Comparison of ENCODE assay signal across 32 cellular contexts in the genomic region with DNA sequence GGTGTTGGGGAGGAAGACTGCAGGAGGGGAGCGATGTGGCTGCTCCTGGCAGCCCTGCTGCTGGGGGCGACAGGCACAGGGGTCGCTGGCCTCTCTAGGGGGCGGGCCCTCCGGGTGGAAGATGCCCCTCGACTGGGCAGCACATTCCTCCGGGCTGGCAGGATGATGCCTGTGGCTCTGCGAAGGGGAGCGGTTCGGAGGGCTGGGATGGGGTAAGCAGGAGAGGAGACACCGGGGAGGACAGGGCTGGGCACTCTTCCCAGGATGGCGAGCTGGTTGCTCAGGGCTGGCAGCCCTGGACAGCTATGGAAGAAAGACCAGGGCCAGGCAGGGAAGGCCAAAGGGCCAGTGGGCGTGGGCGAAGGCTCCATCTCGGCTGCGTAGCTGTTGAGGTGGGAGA. TPM values are rescaled to one million over a fixed set of nuclear protein-coding genes. Genes with fewer than 3 reads are reported as not detected.
A peak's percentile ranks its signal among the peaks of the same experiment; 100 is the strongest.
DNase-seq lines count a peak whose midpoint lies in the region; ATAC-seq and TF ChIP-seq lines count a peak whose summit lies in the region.
"Had no signal": no experiment of that assay in that cellular context is flagged by ENCODE, and none has a peak within 500 bp of the region (broad histone marks: within the 10 kb centered on the region; RNA-seq: fewer than 3 reads in every experiment).

No MANE protein-coding gene starts in this region.

- no peak overlapping the region for H2BK15ac ChIP-seq in H9 (ENCODE audit: low read depth, low read length)
- no peak overlapping the region for H2BK15ac ChIP-seq in mesenchymal stem cell (ENCODE audit: low read depth, poor library complexity, severe bottlenecking)

- H3K9ac ChIP-seq in H9 (ENCODE audit: extremely low read depth, insufficient read length, low read length) (no peak overlapping the region), mesenchymal stem cell (ENCODE audit: low read length) (no peak overlapping the region)

- H4K20me1 ChIP-seq in H9 (ENCODE audit: control insufficient read depth, insufficient read depth, insufficient read length), result no peaks in the 10 kb centered on the region

- H3K36me3 ChIP-seq in HEK293 (ENCODE audit: control insufficient read depth in 2 of 2, insufficient read depth in 1 of 2, low read length in 2 of 2) (peaks cover 0 to 56% of the 10 kb centered on the region in 2 experiments; a peak in 1 of 3 replicates), lung (ENCODE audit: control insufficient read depth in 2 of 2, insufficient read depth in 2 of 2, low read length in 2 of 2) (peaks cover 0 to 8% of the 10 kb centered on the region in 2 donors), testis (ENCODE audit: low read depth, missing control alignments) (no peaks in the 10 kb centered on the region), mesenchymal stem cell (ENCODE audit: control insufficient read depth in 1 of 2, insufficient read depth in 2 of 2, low read depth in 1 of 2, low read length in 2 of 2) (peaks cover 0 to 3% of the 10 kb centered on the region in 2 experiments)
- H3K36me3 ChIP-seq: MG63 had no signal

- TF ChIP-seq CTCF in HEK293 (tag by site-specific recombination; IDR thresholded peaks at IDR 0.05) (no peak), chondrocyte (IDR thresholded peaks at IDR 0.05) (no peak), lung (IDR thresholded peaks at IDR 0.05; ENCODE audit: control extremely low read depth, extremely low read depth) (no peak), testis (IDR thresholded peaks at IDR 0.05) (no peak), H9 (conservative IDR thresholded peaks at IDR 0.05) (no peak)

- H3K27ac Mint-ChIP-seq in chondrocyte (ENCODE audit: unreplicated experiment), result peak overlapping the region; percentile 95
- H3K27ac Mint-ChIP-seq in H9, result no peak overlapping the region; a peak in 1 of 7 replicates
- H3K27ac Mint-ChIP-seq: activated naive CD8-positive, alpha-beta T cell treated with anti-CD3 and anti-CD28 coated beads, Interleukin-2, amount 50 U/mL, for 24 hours; activated T-cell treated with anti-CD3 and anti-CD28 coated beads, Interleukin-2, amount 50 U/mL, for 24 hours; effector memory CD8-positive, alpha-beta T cell; immature natural killer cell; stimulated activated naive CD8-positive, alpha-beta T cell treated with anti-CD3 and anti-CD28 coated beads, Interleukin-15, amount 100 ng/mL, for 72 hours; type B pancreatic cell had no signal

- H2AFZ ChIP-seq in H9 (ENCODE audit: low read length), result no peak overlapping the region
- H2AFZ ChIP-seq in mesenchymal stem cell (ENCODE audit: low read depth, low read length), result no peak overlapping the region

- no peak overlapping the region for H2AK5ac ChIP-seq in H9 (ENCODE audit: insufficient read length, low read length)
- no peak overlapping the region for H2AK5ac ChIP-seq in mesenchymal stem cell (ENCODE audit: low read length, severe bottlenecking)

- no peaks in the 10 kb centered on the region for H3K79me2 ChIP-seq in H9 (ENCODE audit: insufficient read depth, low read length)

- H4K8ac ChIP-seq in H9 (replicated peaks; ENCODE audit: insufficient read length, low read depth, low read length) (no peak overlapping the region), mesenchymal stem cell (ENCODE audit: low read length) (no peak overlapping the region)

- H2BK12ac ChIP-seq in H9 (ENCODE audit: insufficient read length, low read depth, low read length) (no peak overlapping the region), mesenchymal stem cell (ENCODE audit: low read length in 2 of 2) (peak overlapping the region in 1 of 2 experiments; percentile 80)

- no peak overlapping the region for H3K4me3 Mint-ChIP-seq in chondrocyte (ENCODE audit: unreplicated experiment)
- no peak overlapping the region for H3K4me3 Mint-ChIP-seq in activated T-cell treated with anti-CD3 and anti-CD28 coated beads, Interleukin-2, amount 50 U/mL, for 4 hours
- H3K4me3 Mint-ChIP-seq in H9, result no peak overlapping the region
- H3K4me3 Mint-ChIP-seq: activated naive CD8-positive, alpha-beta T cell treated with anti-CD3 and anti-CD28 coated beads, Interleukin-2, amount 50 U/mL, for 24 hours; activated T-cell treated with anti-CD3 and anti-CD28 coated beads, Interleukin-2, amount 50 U/mL, for 24 hours; brain; effector memory CD8-positive, alpha-beta T cell; immature natural killer cell; stimulated activated naive CD8-positive, alpha-beta T cell treated with anti-CD3 and anti-CD28 coated beads, Interleukin-15, amount 100 ng/mL, for 72 hours; type B pancreatic cell had no signal

- H3K4me3 ChIP-seq in HEK293 (ENCODE audit: low read depth, low read length), result no peak overlapping the region
- no peak overlapping the region for H3K4me3 ChIP-seq in lung
- no peak overlapping the region for H3K4me3 ChIP-seq in testis
- no peak overlapping the region for H3K4me3 ChIP-seq in mesenchymal stem cell (ENCODE audit: insufficient read depth in 1 of 2, low read depth in 1 of 2, low read length in 2 of 2)
- H3K4me3 ChIP-seq: MG63, skin epidermis had no signal

- CTCF ChIA-PET in HEK293 (lab: Yijun Ruan, JAX), result no interaction called here

- H3K18ac ChIP-seq in H9 (ENCODE audit: insufficient read length, low read depth, low read length) (no peak overlapping the region), mesenchymal stem cell (ENCODE audit: low read depth in 1 of 2, low read length in 2 of 2) (no peak overlapping the region)

- H3K27ac ChIP-seq in HEK293 (ENCODE audit: extremely low read depth, low read depth, low read length) (no peak overlapping the region), lung (ENCODE audit: low read depth in 1 of 2, low read length in 1 of 2) (peak overlapping the region; percentile 5 to 69), testis (peak overlapping the region; percentile 63 to 78), H9 (ENCODE audit: insufficient read length, low read depth, low read length) (no peak overlapping the region), mesenchymal stem cell (ENCODE audit: low read length, poor library complexity, severe bottlenecking) (no peak overlapping the region)
- H3K27ac ChIP-seq: skin epidermis had no signal

- H4K5ac ChIP-seq in H9 (ENCODE audit: insufficient read length, low read depth, low read length), result no peak overlapping the region

- H3K4me2 ChIP-seq in H9 (ENCODE audit: insufficient read depth, insufficient read length, low read length) (no peak overlapping the region), mesenchymal stem cell (ENCODE audit: low read length, poor library complexity, severe bottlenecking) (no peak overlapping the region)

- 84 to 87% methylated on average over 16 of the region's 16 CpGs for WGBS in lung, 2 donors
- WGBS in testis, 2 donors, result 72 to 78% methylated on average over 15 to 16 of the region's 16 CpGs
- no CpG with 5 or more reads among the region's 16 CpGs for WGBS in H9 (ENCODE audit: extremely low coverage, insufficient read length, low lambda C conversion rate)
- WGBS in mesenchymal stem cell, result 91% methylated on average over 16 of the region's 16 CpGs

- no peak overlapping the region for H3K56ac ChIP-seq in H9 (ENCODE audit: insufficient read length, low read depth, low read length)

- H3K23ac ChIP-seq in H9 (ENCODE audit: insufficient read length, low read depth, low read length), result no peak overlapping the region
- H3K23ac ChIP-seq in mesenchymal stem cell (ENCODE audit: low read length in 2 of 2), result no peak overlapping the region

- ATAC-seq in lung (ENCODE audit: insufficient read depth, low FRiP score), result no peak
- ATAC-seq in activated T-cell treated with anti-CD3 and anti-CD28 coated beads, Interleukin-2, amount 50 U/mL, for 4 hours, result no peak
- ATAC-seq: activated naive CD8-positive, alpha-beta T cell treated with anti-CD3 and anti-CD28 coated beads, Interleukin-2, amount 50 U/mL, for 24 hours; effector memory CD8-positive, alpha-beta T cell; HCT116; stimulated activated naive CD8-positive, alpha-beta T cell treated with anti-CD3 and anti-CD28 coated beads, Interleukin-15, amount 100 ng/mL, for 72 hours had no signal

- H3K79me1 ChIP-seq in H9 (ENCODE audit: insufficient read depth, low read depth, low read length, poor library complexity, severe bottlenecking) (no peaks in the 10 kb centered on the region), mesenchymal stem cell (replicated peaks; ENCODE audit: low read length, poor library complexity, severe bottlenecking) (no peaks in the 10 kb centered on the region)

- peaks cover 64% of the 10 kb centered on the region for H3K4me1 Mint-ChIP-seq in chondrocyte (ENCODE audit: low read depth)
- peaks cover 3% of the 10 kb centered on the region for H3K4me1 Mint-ChIP-seq in activated T-cell treated with anti-CD3 and anti-CD28 coated beads, Interleukin-2, amount 50 U/mL, for 4 hours (ENCODE audit: low read depth)
- H3K4me1 Mint-ChIP-seq in H9, result no peaks in the 10 kb centered on the region; a peak in 1 of 4 replicates
- H3K4me1 Mint-ChIP-seq: immature natural killer cell had no signal

- H2BK5ac ChIP-seq in H9 (ENCODE audit: insufficient read length, low read length), result no peak overlapping the region
- no peak overlapping the region for H2BK5ac ChIP-seq in mesenchymal stem cell (ENCODE audit: low read depth, low read length, poor library complexity, severe bottlenecking)

- no peaks in the 10 kb centered on the region for H3K27me3 Mint-ChIP-seq in chondrocyte (ENCODE audit: low read depth)
- peaks cover 13% of the 10 kb centered on the region for H3K27me3 Mint-ChIP-seq in activated T-cell treated with anti-CD3 and anti-CD28 coated beads, Interleukin-2, amount 50 U/mL, for 4 hours (ENCODE audit: low read depth)
- peaks cover 94% of the 10 kb centered on the region for H3K27me3 Mint-ChIP-seq in H9 (ENCODE audit: low read depth)

- no peak for DNase-seq in chondrocyte (ENCODE audit: low spot score)
- DNase-seq in lung (ENCODE audit: low spot score), result no peak
- DNase-seq in testis, result no peak
- no peak for DNase-seq in activated T-cell treated with anti-CD3 and anti-CD28 coated beads, Interleukin-2, amount 50 U/mL, for 4 hours
- DNase-seq in iPS-NIHi11 (ENCODE audit: low spot score), result no peak
- DNase-seq in H9, result no peak
- no peak for DNase-seq in mesenchymal stem cell
- DNase-seq: activated CD4-positive, alpha-beta T cell treated with anti-CD3 and anti-CD28 coated beads for 4 hours; activated gamma-delta T cell treated with Interleukin-2 at 50 U/mL for 16 hours; activated naive CD8-positive, alpha-beta T cell treated with anti-CD3 and anti-CD28 coated beads, Interleukin-2, amount 50 U/mL, for 24 hours; activated T-cell treated with anti-CD3 and anti-CD28 coated beads, Interleukin-2, amount 50 U/mL, for 24 hours; COR-L47; DMS79; effector memory CD8-positive, alpha-beta T cell; erythroblast; foreskin fibroblast; GDM1; hippocampal formation; immature natural killer cell; KG1; MG63; NCI-H2029; NCI-H524 treated with DMSO at 0.1 percent for 48 hours; stimulated activated naive CD8-positive, alpha-beta T cell treated with anti-CD3 and anti-CD28 coated beads, Interleukin-15, amount 100 ng/mL, for 72 hours had no signal

- H3K4ac ChIP-seq in H9 (ENCODE audit: low read depth, low read length), result no peak overlapping the region
- H3K4ac ChIP-seq in mesenchymal stem cell (ENCODE audit: low read depth in 1 of 2, low read length in 2 of 2), result no peak overlapping the region

- no peak for TF ChIP-seq POLR2A in testis (IDR thresholded peaks at IDR 0.05)

- H2BK120ac ChIP-seq in H9 (ENCODE audit: low read depth, low read length, poor library complexity, severe bottlenecking), result no peak overlapping the region
- no peak overlapping the region for H2BK120ac ChIP-seq in mesenchymal stem cell (ENCODE audit: low read depth, low read length)

- H3K4me1 ChIP-seq in HEK293 (ENCODE audit: control insufficient read depth, insufficient read depth, low read length) (no peaks in the 10 kb centered on the region), lung (ENCODE audit: control insufficient read depth in 2 of 2, insufficient read depth in 2 of 2, low read length in 2 of 2) (peaks cover 0 to 7% of the 10 kb centered on the region in 2 donors), testis (peaks cover 45% of the 10 kb centered on the region), H9 (ENCODE audit: insufficient read depth, low read length) (no peaks in the 10 kb centered on the region), mesenchymal stem cell (ENCODE audit: control insufficient read depth, insufficient read depth, low read depth, low read length) (peaks cover 2% of the 10 kb centered on the region)

- no peaks in the 10 kb centered on the region for H3K9me3 ChIP-seq in HEK293 (ENCODE audit: control insufficient read depth, insufficient read depth, low read depth, low read length)
- H3K9me3 ChIP-seq in lung (ENCODE audit: control insufficient read depth in 2 of 2, insufficient read depth in 1 of 2, low read length in 1 of 2), result no peaks in the 10 kb centered on the region
- H3K9me3 ChIP-seq in testis, result no peaks in the 10 kb centered on the region
- no peaks in the 10 kb centered on the region for H3K9me3 ChIP-seq in H9 (ENCODE audit: control insufficient read depth, low read depth, low read length)
- H3K9me3 ChIP-seq in mesenchymal stem cell (ENCODE audit: control insufficient read depth, low read length), result no peaks in the 10 kb centered on the region
- H3K9me3 ChIP-seq: MG63 had no signal

- POLR2A ChIA-PET in HEK293 (lab: Yijun Ruan, JAX), result no interaction called here

- no peak overlapping the region for H2BK20ac ChIP-seq in H9 (ENCODE audit: low read depth, low read length, poor library complexity, severe bottlenecking)

- intact Hi-C loops in testis (cut with DNase I; ENCODE audit: low total_unique reads), result no loop called here

- H3K36me3 Mint-ChIP-seq in chondrocyte (ENCODE audit: low read depth) (peaks cover 40% of the 10 kb centered on the region), H9 (ENCODE audit: insufficient read depth in 1 of 3, low read depth in 3 of 3) (no peaks in the 10 kb centered on the region)
- no peaks in the 10 kb centered on the region for H3K36me3 Mint-ChIP-seq in activated T-cell treated with anti-CD3 and anti-CD28 coated beads, Interleukin-2, amount 50 U/mL, for 4 hours (ENCODE audit: insufficient read depth)
- H3K36me3 Mint-ChIP-seq: immature natural killer cell, type B pancreatic cell had no signal

- H4K91ac ChIP-seq in H9 (ENCODE audit: insufficient read length, low read depth, low read length), result no peak overlapping the region
- H4K91ac ChIP-seq in mesenchymal stem cell (ENCODE audit: low read length), result no peak overlapping the region

- H3K27me3 ChIP-seq in lung (ENCODE audit: control insufficient read depth, insufficient read depth) (no peaks in the 10 kb centered on the region), testis (no peaks in the 10 kb centered on the region), H9 (ENCODE audit: insufficient read depth, low read length) (no peaks in the 10 kb centered on the region; the same call in 1 of the 2 replicates), mesenchymal stem cell (ENCODE audit: control insufficient read depth in 1 of 2, insufficient read depth in 1 of 2, low read length in 2 of 2) (peaks cover 76 to 88% of the 10 kb centered on the region in 2 experiments)
- H3K27me3 ChIP-seq: MG63 had no signal

- H3K14ac ChIP-seq in H9 (ENCODE audit: insufficient read depth, low read length) (no peak overlapping the region), mesenchymal stem cell (ENCODE audit: low read length in 2 of 2) (peak overlapping the region in 1 of 2 experiments; percentile 53)

- H3K23me2 ChIP-seq in H9 (ENCODE audit: insufficient read length, low read depth, low read length, poor library complexity, severe bottlenecking), result no peaks in the 10 kb centered on the region

- H3K9me3 Mint-ChIP-seq in chondrocyte (ENCODE audit: low read depth) (no peaks in the 10 kb centered on the region), H9 (no peaks in the 10 kb centered on the region)
- no peaks in the 10 kb centered on the region for H3K9me3 Mint-ChIP-seq in activated T-cell treated with anti-CD3 and anti-CD28 coated beads, Interleukin-2, amount 50 U/mL, for 4 hours
- H3K9me3 Mint-ChIP-seq: activated naive CD8-positive, alpha-beta T cell treated with anti-CD3 and anti-CD28 coated beads, Interleukin-2, amount 50 U/mL, for 24 hours; activated T-cell treated with anti-CD3 and anti-CD28 coated beads, Interleukin-2, amount 50 U/mL, for 24 hours; brain; effector memory CD8-positive, alpha-beta T cell; immature natural killer cell; stimulated activated naive CD8-positive, alpha-beta T cell treated with anti-CD3 and anti-CD28 coated beads, Interleukin-15, amount 100 ng/mL, for 72 hours; type B pancreatic cell had no signal

- H3T11ph ChIP-seq in H9 (ENCODE audit: low read length), result no peak overlapping the region

RNA-seq across cellular contexts. Expression of a gene that starts 12.8 kb away (rescaled TPM):
- total RNA-seq in chondrocyte (11.8 to 65.1 TPM (median 63.2 TPM) in 3 replicates), lung (10 to 100 TPM; 14.3 to 19.6 TPM), testis (10 to 100 TPM; 52.8 to 55.5 TPM), H9 (2021) (1.8 and 1.9 TPM in 2 replicates)
- polyA plus RNA-seq in lung (1 to 10 TPM; 7.6 TPM), testis (ENCODE audit: insufficient read depth, low read depth, low replicate concordance) (44.7 TPM)
- under 1 TPM; 0.05 to 0.11 (median 0.08) TPM for total RNA-seq in activated T-cell treated with anti-CD3 and anti-CD28 coated beads, Interleukin-2, amount 50 U/mL, for 4 hours
- 1.3 TPM for polyA plus RNA-seq in mesenchymal stem cell (2013, experiment 1 of 2)
- 1.3 TPM for polyA plus RNA-seq in mesenchymal stem cell (2013, experiment 2 of 2)
- polyA plus RNA-seq: immature natural killer cell had no signal

RNA-seq across cellular contexts. Expression of a gene that starts 45.3 kb away (rescaled TPM):
- total RNA-seq in chondrocyte, result 0.31 to 0.32 TPM in 2 of 3 replicates, not detected in the other
- not detected for total RNA-seq in lung
- not detected for polyA plus RNA-seq in lung
- total RNA-seq in testis, result 1 to 10 TPM; 2.1 to 3.2 TPM
- 1.0 TPM for polyA plus RNA-seq in testis (ENCODE audit: insufficient read depth, low read depth, low replicate concordance)
- not detected for total RNA-seq in activated T-cell treated with anti-CD3 and anti-CD28 coated beads, Interleukin-2, amount 50 U/mL, for 4 hours
- total RNA-seq in H9 (2021), result not detected in 2 replicates
- polyA plus RNA-seq in mesenchymal stem cell (2013, experiment 1 of 2), result 0.12 TPM
- 0.25 TPM for polyA plus RNA-seq in mesenchymal stem cell (2013, experiment 2 of 2)
- total RNA-seq: lower leg skin; T-helper 2 cell treated with Interferon-gamma antibody and Interleukin-4, amounts not matched to agents 100 ng/mL and 5 ng/mL, for 36 hours had no signal
- polyA plus RNA-seq: AG04450, immature natural killer cell had no signal

RNA-seq across cellular contexts. Expression of a gene that starts 50.1 kb away (rescaled TPM):
- total RNA-seq in chondrocyte (240 to 256 TPM (median 243 TPM) in 3 replicates), lung (100 to 1,000 TPM; 127 to 245 TPM), testis (100 to 1,000 TPM; 407 to 411 TPM), H9 (2021) (368 and 377 TPM in 2 replicates)
- polyA plus RNA-seq in lung (100 to 1,000 TPM; 104 to 165 TPM), testis (ENCODE audit: insufficient read depth, low read depth, low replicate concordance) (229 TPM)
- 100 to 1,000 TPM; 544 to 556 (median 548) TPM for total RNA-seq in activated T-cell treated with anti-CD3 and anti-CD28 coated beads, Interleukin-2, amount 50 U/mL, for 4 hours
- polyA plus RNA-seq in mesenchymal stem cell (2013, experiment 1 of 2), result 162 TPM
- 158 TPM for polyA plus RNA-seq in mesenchymal stem cell (2013, experiment 2 of 2)

Comparison
In these comparisons a context has a peak if more than half of its experiments do, and no peak if none do; other contexts are left out.
1. H3K27ac ChIP-seq: peak in lung (2 of 2) and testis (2 of 2); none in HEK293 (single experiment), H9 (single experiment) and mesenchymal stem cell (single experiment).